In the genomic region with DNA sequence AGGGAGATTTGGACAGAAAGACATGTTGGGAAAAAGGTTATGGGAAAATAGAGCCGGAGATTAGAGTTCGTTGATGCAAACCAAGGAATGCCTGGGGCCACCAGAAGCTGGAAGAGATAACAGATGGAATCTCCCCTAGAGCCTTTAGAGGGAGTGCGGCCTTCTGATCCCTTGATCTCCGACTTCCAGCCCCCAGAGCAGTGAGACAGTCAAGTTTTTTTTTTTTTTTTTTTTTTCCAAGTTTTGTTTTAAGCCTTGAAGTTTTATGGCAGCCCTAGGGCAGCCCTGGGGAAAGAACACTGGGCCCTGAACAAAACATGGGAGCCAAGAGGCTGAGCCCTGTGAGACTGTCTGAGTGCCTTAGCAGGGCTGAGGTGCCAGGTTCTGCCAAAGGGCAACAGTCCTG, we compare ENCODE assay signal across 20 cellular contexts. TPM values are rescaled to one million over a fixed set of nuclear protein-coding genes. Genes with fewer than 3 reads are reported as not detected.
A peak's percentile ranks its signal among the peaks of the same experiment; 100 is the strongest.
DNase-seq lines count a peak whose midpoint lies in the region; ATAC-seq and TF ChIP-seq lines count a peak whose summit lies in the region.
"Had no signal": no experiment of that assay in that cellular context is flagged by ENCODE, and none has a peak within 500 bp of the region (broad histone marks: within the 10 kb centered on the region; RNA-seq: fewer than 3 reads in every experiment).

No MANE protein-coding gene starts in this region.

- no peaks in the 10 kb centered on the region for H3K36me3 ChIP-seq in smooth muscle cell (ENCODE audit: low read depth)
- H3K36me3 ChIP-seq: colonic mucosa had no signal

- no peaks in the 10 kb centered on the region for H3K27me3 Mint-ChIP-seq in IgD-negative memory B cell
- H3K27me3 Mint-ChIP-seq in activated naive CD8-positive, alpha-beta T cell treated with anti-CD3 and anti-CD28 coated beads, Interleukin-2, amount 50 U/mL, for 24 hours: no peaks in the 10 kb centered on the region
- H3K27me3 Mint-ChIP-seq in activated T-helper 1 cell treated with anti-CD3 and anti-CD28 coated beads, Interleukin-12 subunit alpha, Interleukin-12 subunit beta, Interleukin-2, Interleukin-4 antibody, amounts not matched to agents 30 ng/mL and 10 ng/mL and 1 ng/mL, durations not matched to agents 14 hours and 24 hours and 36 hours (ENCODE audit: insufficient read depth): no peaks in the 10 kb centered on the region

- H4K20me1 ChIP-seq in smooth muscle cell (ENCODE audit: low read depth): peaks cover 31% of the 10 kb centered on the region

- peak overlapping the region; percentile 8 for H3K9ac ChIP-seq in smooth muscle cell (ENCODE audit: low read depth)

- peaks cover 40% of the 10 kb centered on the region for H3F3A ChIP-seq in smooth muscle cell (ENCODE audit: low read depth)

- peaks cover 2 to 12% (median 5%) of the 10 kb centered on the region in 3 donors for H3K9me3 Mint-ChIP-seq in IgD-negative memory B cell
- H3K9me3 Mint-ChIP-seq in activated naive CD8-positive, alpha-beta T cell treated with anti-CD3 and anti-CD28 coated beads, Interleukin-2, amount 50 U/mL, for 24 hours: peaks cover 4% of the 10 kb centered on the region
- H3K9me3 Mint-ChIP-seq in activated T-helper 1 cell treated with anti-CD3 and anti-CD28 coated beads, Interleukin-12 subunit alpha, Interleukin-12 subunit beta, Interleukin-2, Interleukin-4 antibody, amounts not matched to agents 30 ng/mL and 10 ng/mL and 1 ng/mL, durations not matched to agents 14 hours and 24 hours and 36 hours: no peaks in the 10 kb centered on the region

- H2AFZ ChIP-seq in smooth muscle cell (ENCODE audit: low read depth): no peak overlapping the region

- H3K4me1 ChIP-seq in smooth muscle cell (ENCODE audit: low read depth): peaks cover 4% of the 10 kb centered on the region
- H3K4me1 ChIP-seq: colonic mucosa had no signal

- peaks cover 16% of the 10 kb centered on the region for H3K36me3 Mint-ChIP-seq in IgD-negative memory B cell
- H3K36me3 Mint-ChIP-seq in activated naive CD8-positive, alpha-beta T cell treated with anti-CD3 and anti-CD28 coated beads, Interleukin-2, amount 50 U/mL, for 24 hours (ENCODE audit: low read depth): peaks cover 69% of the 10 kb centered on the region
- H3K36me3 Mint-ChIP-seq in activated T-helper 1 cell treated with anti-CD3 and anti-CD28 coated beads, Interleukin-12 subunit alpha, Interleukin-12 subunit beta, Interleukin-2, Interleukin-4 antibody, amounts not matched to agents 30 ng/mL and 10 ng/mL and 1 ng/mL, durations not matched to agents 14 hours and 24 hours and 36 hours (ENCODE audit: low read depth): peaks cover 34% of the 10 kb centered on the region

- intact Hi-C loops in activated T-helper 1 cell treated with anti-CD3 and anti-CD28 coated beads, Interleukin-12 subunit alpha, Interleukin-12 subunit beta, Interleukin-2, Interleukin-4 antibody, amounts not matched to agents 30 ng/mL and 10 ng/mL and 1 ng/mL, durations not matched to agents 14 hours and 24 hours and 36 hours (cut with micrococcal nuclease): no loop called here

- peak overlapping the region; percentile 75 for H3K4me2 ChIP-seq in smooth muscle cell

- peak overlapping the region in 2 of 3 donors; percentile 10 to 31 for H3K27ac Mint-ChIP-seq in IgD-negative memory B cell
- peak overlapping the region; percentile 41 for H3K27ac Mint-ChIP-seq in activated naive CD8-positive, alpha-beta T cell treated with anti-CD3 and anti-CD28 coated beads, Interleukin-2, amount 50 U/mL, for 24 hours
- H3K27ac Mint-ChIP-seq in activated T-helper 1 cell treated with anti-CD3 and anti-CD28 coated beads, Interleukin-12 subunit alpha, Interleukin-12 subunit beta, Interleukin-2, Interleukin-4 antibody, amounts not matched to agents 30 ng/mL and 10 ng/mL and 1 ng/mL, durations not matched to agents 14 hours and 24 hours and 36 hours: no peak overlapping the region

- H3K4me3 Mint-ChIP-seq in IgD-negative memory B cell: peak overlapping the region in 1 of 4 donors; percentile 73
- H3K4me3 Mint-ChIP-seq in activated naive CD8-positive, alpha-beta T cell treated with anti-CD3 and anti-CD28 coated beads, Interleukin-2, amount 50 U/mL, for 24 hours: no peak overlapping the region
- H3K4me3 Mint-ChIP-seq in activated T-helper 1 cell treated with anti-CD3 and anti-CD28 coated beads, Interleukin-12 subunit alpha, Interleukin-12 subunit beta, Interleukin-2, Interleukin-4 antibody, amounts not matched to agents 30 ng/mL and 10 ng/mL and 1 ng/mL, durations not matched to agents 14 hours and 24 hours and 36 hours: no peak overlapping the region

- no peaks in the 10 kb centered on the region for H3K27me3 ChIP-seq in smooth muscle cell (ENCODE audit: low read depth)
- H3K27me3 ChIP-seq: colonic mucosa, vagina had no signal

- ATAC-seq in activated naive CD8-positive, alpha-beta T cell treated with anti-CD3 and anti-CD28 coated beads, Interleukin-2, amount 50 U/mL, for 24 hours: no peak
- ATAC-seq in left lobe of liver (no peak), GM18909 (IDR thresholded peaks at IDR 0.05; ENCODE audit: poor library complexity, unreplicated experiment) (no peak)

- peaks cover 47% of the 10 kb centered on the region for H3K79me2 ChIP-seq in smooth muscle cell (ENCODE audit: low read depth)

- TF ChIP-seq CTCF in smooth muscle cell (IDR thresholded peaks at IDR 0.05; ENCODE audit: borderline replicate concordance, insufficient read depth, poor library complexity, severe bottlenecking): no peak

- 4% methylated on average over 4 of the region's 4 CpGs for WGBS in smooth muscle cell (ENCODE audit: low lambda C conversion rate)

- no peak for DNase-seq in activated naive CD8-positive, alpha-beta T cell treated with anti-CD3 and anti-CD28 coated beads, Interleukin-2, amount 50 U/mL, for 24 hours
- DNase-seq in left lobe of liver (ENCODE audit: low spot score): peak; percentile 37
- no peak for DNase-seq in smooth muscle cell (lab: John Stamatoyannopoulos, UW; ENCODE audit: unreplicated experiment)
- DNase-seq in activated T-helper 1 cell treated with anti-CD3 and anti-CD28 coated beads, Interleukin-12 subunit alpha, Interleukin-12 subunit beta, Interleukin-2, Interleukin-4 antibody, amounts not matched to agents 30 ng/mL and 10 ng/mL and 1 ng/mL, durations not matched to agents 14 hours and 24 hours and 36 hours (ENCODE audit: low spot score): no peak
- no peak for DNase-seq in NCI-H446 treated with DMSO at 0.1 percent for 48 hours (lab: John Stamatoyannopoulos, UW)
- DNase-seq: activated CD4-positive, alpha-beta T cell treated with anti-CD3 and anti-CD28 coated beads, Interleukin-2, amount 50 U/mL, for 4 hours; anterior cingulate cortex; colonic mucosa; DND-41; KBM-7; kidney; NCI-H2227 treated with DMSO at 0.1 percent for 48 hours; SIG-M5; stimulated activated CD4-positive, alpha-beta T cell treated with anti-CD3 and anti-CD28 coated beads, Interleukin-4, amount 100 ng/mL, for 4 hours had no signal

- peak overlapping the region; percentile 86 for H3K27ac ChIP-seq in smooth muscle cell (ENCODE audit: low read depth)
- H3K27ac ChIP-seq: C4-2B, colonic mucosa, vagina had no signal

- peak overlapping the region; percentile 8 for H3K4me3 ChIP-seq in smooth muscle cell
- H3K4me3 ChIP-seq: colonic mucosa, vagina had no signal

- no peaks in the 10 kb centered on the region for H3K9me3 ChIP-seq in smooth muscle cell (replicated peaks; ENCODE audit: low read depth)
- H3K9me3 ChIP-seq: colonic mucosa, vagina had no signal

- H3K4me1 Mint-ChIP-seq in IgD-negative memory B cell: peaks cover 53 to 61% (median 53%) of the 10 kb centered on the region in 3 donors
- H3K4me1 Mint-ChIP-seq in activated naive CD8-positive, alpha-beta T cell treated with anti-CD3 and anti-CD28 coated beads, Interleukin-2, amount 50 U/mL, for 24 hours: peaks cover 75% of the 10 kb centered on the region
- H3K4me1 Mint-ChIP-seq in activated T-helper 1 cell treated with anti-CD3 and anti-CD28 coated beads, Interleukin-12 subunit alpha, Interleukin-12 subunit beta, Interleukin-2, Interleukin-4 antibody, amounts not matched to agents 30 ng/mL and 10 ng/mL and 1 ng/mL, durations not matched to agents 14 hours and 24 hours and 36 hours (ENCODE audit: low read depth): peaks cover 46% of the 10 kb centered on the region

RNA-seq across cellular contexts. Expression of a gene that starts 6.5 kb away (rescaled TPM):
- 44.9 TPM for polyA plus RNA-seq in IgD-negative memory B cell
- total RNA-seq in left lobe of liver: 17.9 TPM
- 10.6 and 12.2 TPM in 2 replicates for total RNA-seq in smooth muscle cell
- polyA plus RNA-seq in smooth muscle cell: 14.2 and 19.4 TPM in 2 replicates
- 42.5 and 43.7 TPM in 2 replicates for total RNA-seq in activated T-helper 1 cell treated with anti-CD3 and anti-CD28 coated beads, Interleukin-12 subunit alpha, Interleukin-12 subunit beta, Interleukin-2, Interleukin-4 antibody, amounts not matched to agents 30 ng/mL and 10 ng/mL and 1 ng/mL, durations not matched to agents 14 hours and 24 hours and 36 hours

RNA-seq across cellular contexts. Expression of a gene that starts 53.2 kb away (rescaled TPM):
- polyA plus RNA-seq in IgD-negative memory B cell (not detected), smooth muscle cell (not detected in 2 replicates)
- total RNA-seq in left lobe of liver (not detected), smooth muscle cell (not detected in 2 replicates)
- total RNA-seq in activated T-helper 1 cell treated with anti-CD3 and anti-CD28 coated beads, Interleukin-12 subunit alpha, Interleukin-12 subunit beta, Interleukin-2, Interleukin-4 antibody, amounts not matched to agents 30 ng/mL and 10 ng/mL and 1 ng/mL, durations not matched to agents 14 hours and 24 hours and 36 hours: 0.08 and 0.32 TPM in 2 replicates
- total RNA-seq: epithelial cell of proximal tubule, H4, kidney, vagina had no signal
